Comparison of ENCODE assay signal across 11 cellular contexts in the genomic region with DNA sequence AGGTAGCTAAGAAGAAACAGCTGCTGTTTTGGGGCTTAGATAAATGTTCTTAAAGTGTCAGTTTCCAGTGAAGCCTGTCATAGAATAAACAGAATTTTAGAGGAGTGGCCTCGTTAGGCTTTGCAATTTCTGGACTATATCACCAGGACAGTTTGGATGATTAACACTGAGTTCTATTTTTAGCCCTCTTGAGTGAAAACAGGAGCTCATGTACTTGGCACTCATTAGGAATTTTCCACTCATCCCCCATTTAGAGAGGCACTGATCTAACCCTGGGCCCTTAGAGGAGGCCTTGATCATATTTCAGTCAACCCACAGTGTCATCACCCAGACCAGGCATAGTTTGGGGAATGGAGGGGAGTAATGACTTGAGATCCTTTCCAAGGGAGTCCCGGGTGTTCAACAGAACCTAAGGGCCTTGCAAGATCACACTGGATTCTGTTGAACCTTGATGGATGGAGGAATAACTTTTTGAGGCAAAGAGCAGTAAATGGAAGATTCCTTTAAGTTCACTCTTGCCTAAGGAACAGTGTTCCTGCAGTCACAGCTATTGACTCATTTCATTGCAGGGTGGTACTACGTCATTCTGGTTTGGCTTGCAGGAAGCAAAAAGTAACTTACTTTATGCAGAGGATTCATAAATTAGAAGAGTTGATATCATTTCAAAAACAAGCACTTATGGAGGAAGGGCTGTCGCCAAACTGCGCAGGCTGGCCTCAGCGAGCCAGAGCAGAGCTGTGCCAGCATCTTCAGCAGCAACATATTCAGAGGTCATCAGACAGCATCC.
DNase-seq lines count a peak whose midpoint lies in the region; ATAC-seq, FAIRE-seq and TF ChIP-seq lines count a peak whose summit lies in the region.
"Had no signal": no experiment of that assay in that cellular context is flagged by ENCODE, and none has a peak within 500 bp of the region (broad histone marks: within the 10 kb centered on the region; RNA-seq: fewer than 3 reads in every experiment).

No MANE protein-coding gene starts in this region.

- DNase-seq in AG04449 (ENCODE audit: low read depth, low spot score) (peak; percentile 92), NCI-H1105 treated with DMSO at 0.1 percent for 48 hours (lab: John Stamatoyannopoulos, UW) (peak; percentile 41), choroid plexus epithelial cell (ENCODE audit: low read depth) (peak; percentile 88), mesothelial cell of epicardium (ENCODE audit: low spot score in 2 of 2, unreplicated experiment in 2 of 2) (no peak), GM19239 (ENCODE audit: insufficient read length, low spot score) (no peak), islet precursor cell (no peak), NOMO-1 (lab: John Stamatoyannopoulos, UW; ENCODE audit: unreplicated experiment in 2 of 2) (no peak)
- DNase-seq: activated CD8-positive, alpha-beta T cell treated with anti-CD3 and anti-CD28 coated beads, Interleukin-2, amount 10 ng/mL, durations not matched to agents 7 days and 5 days; substantia nigra had no signal

- TF ChIP-seq CTCF in AG04449 (IDR thresholded peaks at IDR 0.05; ENCODE audit: insufficient read depth, low read length, missing control alignments), result no peak
- no peak for TF ChIP-seq CTCF in choroid plexus epithelial cell (conservative IDR thresholded peaks at IDR 0.05; ENCODE audit: low read depth, low read length)
- TF ChIP-seq CTCF in mesothelial cell of epicardium (IDR thresholded peaks at IDR 0.05; ENCODE audit: unreplicated experiment), result no peak

- H3K4me3 ChIP-seq in AG04449 (ENCODE audit: low read depth, low read length) (no peak overlapping the region; the same call in 1 of the 2 replicates), choroid plexus epithelial cell (ENCODE audit: low read depth, low read length) (no peak overlapping the region)

- no peak for ATAC-seq in GM21360 (IDR thresholded peaks at IDR 0.05; ENCODE audit: unreplicated experiment)
- ATAC-seq: activated CD8-positive, alpha-beta T cell treated with anti-CD3 and anti-CD28 coated beads, Interleukin-2, amount 10 ng/mL, durations not matched to agents 7 days and 5 days had no signal

- peaks cover 6% of the 10 kb centered on the region for H3K27me3 Mint-ChIP-seq in mesothelial cell of epicardium (ENCODE audit: low read depth)

- FAIRE-seq in GM19239 (lab: Jason Lieb, UNC), result no peak

- peak overlapping the region; percentile 51 for H3K27ac Mint-ChIP-seq in mesothelial cell of epicardium
- H3K27ac Mint-ChIP-seq: activated CD8-positive, alpha-beta T cell treated with anti-CD3 and anti-CD28 coated beads, Interleukin-2, amount 10 ng/mL, durations not matched to agents 7 days and 5 days; progenitor cell of endocrine pancreas had no signal

- H3K9me3 Mint-ChIP-seq in mesothelial cell of epicardium, result peaks cover 4% of the 10 kb centered on the region

- H3K36me3 Mint-ChIP-seq in mesothelial cell of epicardium, result no peaks in the 10 kb centered on the region

- POLR2A ChIA-PET in AG04449 (lab: Yijun Ruan, JAX), result interaction anchor here (0.8 kb wide), 1 partner anchor 882 kb away, joined by 3 read pairs; no protein-coding TSS in a partner anchor

- peaks cover 43% of the 10 kb centered on the region for H3K4me1 Mint-ChIP-seq in mesothelial cell of epicardium

- no peak overlapping the region for H3K4me3 Mint-ChIP-seq in mesothelial cell of epicardium
- H3K4me3 Mint-ChIP-seq: activated CD8-positive, alpha-beta T cell treated with anti-CD3 and anti-CD28 coated beads, Interleukin-2, amount 10 ng/mL, durations not matched to agents 7 days and 5 days had no signal

- CTCF ChIA-PET in AG04449 (lab: Yijun Ruan, JAX), result interaction anchor here (0.9 to 2.5 kb wide), 2 partner anchors 37 to 38 kb away, joined by 3 to 9 read pairs; no protein-coding TSS in a partner anchor

Comparison
In these comparisons a context has a peak if more than half of its experiments do, and no peak if none do; other contexts are left out.
1. DNase-seq: peak in AG04449 (single experiment), NCI-H1105 treated with DMSO at 0.1 percent for 48 hours (single experiment) and choroid plexus epithelial cell (single experiment); none in mesothelial cell of epicardium (0 of 2), GM19239 (single experiment), islet precursor cell (single experiment) and NOMO-1 (0 of 2).